In genomic region chr17:79795795-79796569, GRCh38 we compare ENCODE assay signal across 8 cellular contexts. TPM values are rescaled to one million over a fixed set of nuclear protein-coding genes. Genes with fewer than 3 reads are reported as not detected.
A peak's percentile ranks its signal among the peaks of the same experiment; 100 is the strongest.
DNase-seq lines count a peak whose midpoint lies in the region; FAIRE-seq and TF ChIP-seq lines count a peak whose summit lies in the region.

No MANE protein-coding gene starts in this region.

- no peaks in the 10 kb centered on the region for H3K9me3 ChIP-seq in small intestine (ENCODE audit: control insufficient read depth, low read depth)

- H3K4me3 ChIP-seq in H7 (ENCODE audit: insufficient read depth, low read depth, low read length), result peak overlapping the region; percentile 71
- H3K4me3 ChIP-seq in small intestine (ENCODE audit: low read depth in 1 of 2, low read length in 2 of 2), result peak overlapping the region; percentile 67 to 75

- no peak for TF ChIP-seq CTCF in GM10266 (IDR thresholded peaks at IDR 0.05; ENCODE audit: control insufficient read depth, insufficient read depth, low read depth, missing control alignments)

- peak overlapping the region in 1 of 2 donors; percentile 12 for H3K27ac ChIP-seq in small intestine (ENCODE audit: low read depth in 1 of 2, low read length in 1 of 2)

- DNase-seq in H7 (peak; percentile 49), SIG-M5 treated with dmso at 0.1 percent for 504 hours (lab: John Stamatoyannopoulos, UW; ENCODE audit: unreplicated experiment) (peak; percentile 75), globus pallidus (ENCODE audit: low spot score) (peak; percentile 37), small intestine (no peak), mucosa of gallbladder (ENCODE audit: low spot score) (no peak), GM10266 (ENCODE audit: extremely low spot score) (no peak), GM03348 (ENCODE audit: low spot score) (no peak)
- no peak for DNase-seq in activated CD8-positive, alpha-beta memory T cell treated with anti-CD3 and anti-CD28 coated beads for 24 hours

- H3K36me3 ChIP-seq in H7 (replicated peaks; ENCODE audit: control insufficient read depth, insufficient read depth, low read length) (no peaks in the 10 kb centered on the region), small intestine (ENCODE audit: control insufficient read depth in 2 of 2, insufficient read depth in 2 of 2, low read length in 2 of 2) (no peaks in the 10 kb centered on the region)

- H3K27me3 ChIP-seq in H7 (ENCODE audit: control insufficient read depth, insufficient read depth, low read length), result peaks cover 91% of the 10 kb centered on the region
- peaks cover 23 to 37% of the 10 kb centered on the region in 2 donors for H3K27me3 ChIP-seq in small intestine (ENCODE audit: control insufficient read depth in 2 of 2, insufficient read depth in 2 of 2, low read length in 2 of 2)

- no peak for FAIRE-seq in small intestine (lab: Jason Lieb, UNC)

- WGBS in small intestine, 3 donors, result 45 to 48% (median 46%) methylated on average over 14 of the region's 14 CpGs

- peaks cover 0 to 11% of the 10 kb centered on the region in 2 donors for H3K4me1 ChIP-seq in small intestine (ENCODE audit: control insufficient read depth in 2 of 2, insufficient read depth in 1 of 2, low read depth in 1 of 2, low read length in 1 of 2)

RNA-seq across cellular contexts. Expression of gene CBX8, which starts 0.9 kb away (rescaled TPM):
- total RNA-seq in H7 (2014; rRNA removed; shearing (Covaris generic)), result 1.4 and 1.9 TPM in 2 replicates
- polyA plus RNA-seq in small intestine, result 1 to 10 TPM; 2.7 to 6.1 (median 4.5) TPM
- 9.7 TPM for total RNA-seq in mucosa of gallbladder

RNA-seq across cellular contexts. Expression of gene CBX2, which starts 18.0 kb away (rescaled TPM):
- 89.1 and 97.4 TPM in 2 replicates for total RNA-seq in H7 (2014; rRNA removed; shearing (Covaris generic))
- polyA plus RNA-seq in small intestine, result 1 to 10 TPM in 2 of 3 donors, under 1 TPM in 1; 0.22 to 2.3 (median 1.9) TPM
- 1.2 TPM for total RNA-seq in mucosa of gallbladder

RNA-seq across cellular contexts. Expression of gene CBX4, which starts 43.3 kb away (rescaled TPM):
- total RNA-seq in H7 (2014; rRNA removed; shearing (Covaris generic)), result 6.4 and 6.6 TPM in 2 replicates
- polyA plus RNA-seq in small intestine, result 10 to 100 TPM in 1 of 3 donors, 1 to 10 TPM in 2; 5.4 to 15.2 (median 6.3) TPM
- total RNA-seq in mucosa of gallbladder, result 36.7 TPM

Comparison
In these comparisons a context has a peak if more than half of its experiments do, and no peak if none do; other contexts are left out.
1. DNase-seq: peak in H7 (single experiment), SIG-M5 treated with dmso at 0.1 percent for 504 hours (single experiment) and globus pallidus (single experiment); none in small intestine (single experiment), mucosa of gallbladder (single experiment), GM10266 (single experiment), activated CD8-positive, alpha-beta memory T cell treated with anti-CD3 and anti-CD28 coated beads for 24 hours (single experiment) and GM03348 (single experiment).
2. RNA of gene CBX2, which starts 18.0 kb away (total RNA-seq): 89.1 to 97.4 TPM in H7; 1.2 TPM in mucosa of gallbladder (single experiment); every median in the first group is over 10 times any median in the second.